Comparison of ENCODE assay signal across 1 cellular context in the genomic region with DNA sequence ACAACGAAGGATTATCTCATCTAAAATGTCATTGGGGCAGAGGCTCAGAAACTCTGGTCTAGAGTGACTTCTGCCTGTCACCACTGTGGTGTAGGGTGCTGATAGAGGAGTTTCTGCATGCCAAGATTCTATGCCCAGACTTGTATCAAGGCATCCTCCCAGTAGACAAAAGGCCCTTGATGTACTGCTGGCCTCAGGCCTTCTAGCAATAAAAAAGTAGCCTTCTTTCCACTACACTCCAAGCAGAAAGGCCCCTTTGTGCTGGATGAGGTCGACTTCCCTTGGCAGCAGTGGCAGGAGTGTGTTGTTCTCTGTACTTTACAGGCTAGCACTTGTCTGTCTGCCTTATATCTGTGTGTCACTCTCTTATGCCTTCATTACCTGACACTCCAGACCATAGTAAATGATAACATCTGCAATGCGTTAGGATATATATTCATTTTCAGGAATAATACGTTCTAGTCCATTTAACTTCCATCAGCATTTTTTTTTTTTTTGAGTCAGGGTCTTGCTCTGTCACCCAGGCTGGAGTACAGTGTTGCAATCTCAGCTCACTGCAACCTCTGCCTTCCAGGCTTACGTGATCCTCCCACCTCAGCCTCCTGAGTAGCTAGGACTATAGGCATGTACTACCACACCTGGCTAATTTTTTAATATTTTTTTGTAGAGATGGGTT.
TF ChIP-seq lines count a peak whose summit lies in the region.

No MANE protein-coding gene starts in this region.

TF ChIP-seq in SK-N-SH, 30 proteins besides CTCF, POLR2A, EP300 and RAD21 (continued from another document):
- TF ChIP-seq, protein P1, sequence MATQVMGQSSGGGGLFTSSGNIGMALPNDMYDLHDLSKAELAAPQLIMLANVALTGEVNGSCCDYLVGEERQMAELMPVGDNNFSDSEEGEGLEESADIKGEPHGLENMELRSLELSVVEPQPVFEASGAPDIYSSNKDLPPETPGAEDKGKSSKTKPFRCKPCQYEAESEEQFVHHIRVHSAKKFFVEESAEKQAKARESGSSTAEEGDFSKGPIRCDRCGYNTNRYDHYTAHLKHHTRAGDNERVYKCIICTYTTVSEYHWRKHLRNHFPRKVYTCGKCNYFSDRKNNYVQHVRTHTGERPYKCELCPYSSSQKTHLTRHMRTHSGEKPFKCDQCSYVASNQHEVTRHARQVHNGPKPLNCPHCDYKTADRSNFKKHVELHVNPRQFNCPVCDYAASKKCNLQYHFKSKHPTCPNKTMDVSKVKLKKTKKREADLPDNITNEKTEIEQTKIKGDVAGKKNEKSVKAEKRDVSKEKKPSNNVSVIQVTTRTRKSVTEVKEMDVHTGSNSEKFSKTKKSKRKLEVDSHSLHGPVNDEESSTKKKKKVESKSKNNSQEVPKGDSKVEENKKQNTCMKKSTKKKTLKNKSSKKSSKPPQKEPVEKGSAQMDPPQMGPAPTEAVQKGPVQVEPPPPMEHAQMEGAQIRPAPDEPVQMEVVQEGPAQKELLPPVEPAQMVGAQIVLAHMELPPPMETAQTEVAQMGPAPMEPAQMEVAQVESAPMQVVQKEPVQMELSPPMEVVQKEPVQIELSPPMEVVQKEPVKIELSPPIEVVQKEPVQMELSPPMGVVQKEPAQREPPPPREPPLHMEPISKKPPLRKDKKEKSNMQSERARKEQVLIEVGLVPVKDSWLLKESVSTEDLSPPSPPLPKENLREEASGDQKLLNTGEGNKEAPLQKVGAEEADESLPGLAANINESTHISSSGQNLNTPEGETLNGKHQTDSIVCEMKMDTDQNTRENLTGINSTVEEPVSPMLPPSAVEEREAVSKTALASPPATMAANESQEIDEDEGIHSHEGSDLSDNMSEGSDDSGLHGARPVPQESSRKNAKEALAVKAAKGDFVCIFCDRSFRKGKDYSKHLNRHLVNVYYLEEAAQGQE (IDR thresholded peaks at IDR 0.05; ENCODE audit: low read depth, low read length), result no peak
- no peak for TF ChIP-seq YY1 (IDR thresholded peaks at IDR 0.05; ENCODE audit: low read depth)
